1 cellular context compared by ENCODE assay signal in the genomic region with DNA sequence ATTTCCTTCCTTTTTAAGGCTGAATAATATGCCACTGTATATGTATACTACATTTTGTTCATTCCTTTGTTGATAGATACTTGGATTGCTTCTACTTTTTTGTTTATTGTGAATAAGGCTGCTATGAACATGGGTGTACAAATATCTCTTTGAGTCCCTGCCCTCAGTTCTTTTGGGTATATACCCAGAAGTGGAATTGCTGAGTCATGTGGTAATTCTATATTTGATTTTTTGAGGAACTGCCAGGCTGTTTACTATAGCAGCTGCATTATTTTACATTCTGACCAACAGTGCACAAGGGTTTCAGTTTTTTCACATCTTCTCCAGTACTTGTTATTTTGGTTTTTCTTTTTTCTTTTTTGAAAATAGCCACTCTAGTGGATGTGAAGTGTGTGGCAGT.
TF ChIP-seq lines count a peak whose summit lies in the region.

No MANE protein-coding gene starts in this region.

TF ChIP-seq in GM23338, 12 proteins besides CTCF, POLR2A, EP300 and RAD21 (continued from another document):
- TF ChIP-seq, protein P1, sequence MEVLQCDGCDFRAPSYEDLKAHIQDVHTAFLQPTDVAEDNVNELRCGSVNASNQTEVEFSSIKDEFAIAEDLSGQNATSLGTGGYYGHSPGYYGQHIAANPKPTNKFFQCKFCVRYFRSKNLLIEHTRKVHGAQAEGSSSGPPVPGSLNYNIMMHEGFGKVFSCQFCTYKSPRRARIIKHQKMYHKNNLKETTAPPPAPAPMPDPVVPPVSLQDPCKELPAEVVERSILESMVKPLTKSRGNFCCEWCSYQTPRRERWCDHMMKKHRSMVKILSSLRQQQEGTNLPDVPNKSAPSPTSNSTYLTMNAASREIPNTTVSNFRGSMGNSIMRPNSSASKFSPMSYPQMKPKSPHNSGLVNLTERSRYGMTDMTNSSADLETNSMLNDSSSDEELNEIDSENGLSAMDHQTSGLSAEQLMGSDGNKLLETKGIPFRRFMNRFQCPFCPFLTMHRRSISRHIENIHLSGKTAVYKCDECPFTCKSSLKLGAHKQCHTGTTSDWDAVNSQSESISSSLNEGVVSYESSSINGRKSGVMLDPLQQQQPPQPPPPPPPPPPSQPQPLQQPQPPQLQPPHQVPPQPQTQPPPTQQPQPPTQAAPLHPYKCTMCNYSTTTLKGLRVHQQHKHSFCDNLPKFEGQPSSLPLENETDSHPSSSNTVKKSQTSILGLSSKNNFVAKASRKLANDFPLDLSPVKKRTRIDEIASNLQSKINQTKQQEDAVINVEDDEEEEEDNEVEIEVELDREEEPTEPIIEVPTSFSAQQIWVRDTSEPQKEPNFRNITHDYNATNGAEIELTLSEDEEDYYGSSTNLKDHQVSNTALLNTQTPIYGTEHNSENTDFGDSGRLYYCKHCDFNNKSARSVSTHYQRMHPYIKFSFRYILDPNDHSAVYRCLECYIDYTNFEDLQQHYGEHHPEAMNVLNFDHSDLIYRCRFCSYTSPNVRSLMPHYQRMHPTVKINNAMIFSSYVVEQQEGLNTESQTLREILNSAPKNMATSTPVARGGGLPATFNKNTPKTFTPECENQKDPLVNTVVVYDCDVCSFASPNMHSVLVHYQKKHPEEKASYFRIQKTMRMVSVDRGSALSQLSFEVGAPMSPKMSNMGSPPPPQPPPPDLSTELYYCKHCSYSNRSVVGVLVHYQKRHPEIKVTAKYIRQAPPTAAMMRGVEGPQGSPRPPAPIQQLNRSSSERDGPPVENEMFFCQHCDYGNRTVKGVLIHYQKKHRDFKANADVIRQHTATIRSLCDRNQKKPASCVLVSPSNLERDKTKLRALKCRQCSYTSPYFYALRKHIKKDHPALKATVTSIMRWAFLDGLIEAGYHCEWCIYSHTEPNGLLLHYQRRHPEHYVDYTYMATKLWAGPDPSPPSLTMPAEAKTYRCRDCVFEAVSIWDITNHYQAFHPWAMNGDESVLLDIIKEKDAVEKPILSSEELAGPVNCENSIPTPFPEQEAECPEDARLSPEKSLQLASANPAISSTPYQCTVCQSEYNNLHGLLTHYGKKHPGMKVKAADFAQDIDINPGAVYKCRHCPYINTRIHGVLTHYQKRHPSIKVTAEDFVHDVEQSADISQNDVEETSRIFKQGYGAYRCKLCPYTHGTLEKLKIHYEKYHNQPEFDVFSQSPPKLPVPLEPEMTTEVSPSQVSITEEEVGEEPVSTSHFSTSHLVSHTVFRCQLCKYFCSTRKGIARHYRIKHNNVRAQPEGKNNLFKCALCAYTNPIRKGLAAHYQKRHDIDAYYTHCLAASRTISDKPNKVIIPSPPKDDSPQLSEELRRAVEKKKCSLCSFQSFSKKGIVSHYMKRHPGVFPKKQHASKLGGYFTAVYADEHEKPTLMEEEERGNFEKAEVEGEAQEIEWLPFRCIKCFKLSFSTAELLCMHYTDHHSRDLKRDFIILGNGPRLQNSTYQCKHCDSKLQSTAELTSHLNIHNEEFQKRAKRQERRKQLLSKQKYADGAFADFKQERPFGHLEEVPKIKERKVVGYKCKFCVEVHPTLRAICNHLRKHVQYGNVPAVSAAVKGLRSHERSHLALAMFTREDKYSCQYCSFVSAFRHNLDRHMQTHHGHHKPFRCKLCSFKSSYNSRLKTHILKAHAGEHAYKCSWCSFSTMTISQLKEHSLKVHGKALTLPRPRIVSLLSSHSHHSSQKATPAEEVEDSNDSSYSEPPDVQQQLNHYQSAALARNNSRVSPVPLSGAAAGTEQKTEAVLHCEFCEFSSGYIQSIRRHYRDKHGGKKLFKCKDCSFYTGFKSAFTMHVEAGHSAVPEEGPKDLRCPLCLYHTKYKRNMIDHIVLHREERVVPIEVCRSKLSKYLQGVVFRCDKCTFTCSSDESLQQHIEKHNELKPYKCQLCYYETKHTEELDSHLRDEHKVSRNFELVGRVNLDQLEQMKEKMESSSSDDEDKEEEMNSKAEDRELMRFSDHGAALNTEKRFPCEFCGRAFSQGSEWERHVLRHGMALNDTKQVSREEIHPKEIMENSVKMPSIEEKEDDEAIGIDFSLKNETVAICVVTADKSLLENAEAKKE (CRISPR knock-in tag; IDR thresholded peaks at IDR 0.05): no peak
- no peak for TF ChIP-seq EZH2phosphoT487 (IDR thresholded peaks at IDR 0.05; ENCODE audit: unreplicated experiment)
- TF ChIP-seq, protein P2, sequence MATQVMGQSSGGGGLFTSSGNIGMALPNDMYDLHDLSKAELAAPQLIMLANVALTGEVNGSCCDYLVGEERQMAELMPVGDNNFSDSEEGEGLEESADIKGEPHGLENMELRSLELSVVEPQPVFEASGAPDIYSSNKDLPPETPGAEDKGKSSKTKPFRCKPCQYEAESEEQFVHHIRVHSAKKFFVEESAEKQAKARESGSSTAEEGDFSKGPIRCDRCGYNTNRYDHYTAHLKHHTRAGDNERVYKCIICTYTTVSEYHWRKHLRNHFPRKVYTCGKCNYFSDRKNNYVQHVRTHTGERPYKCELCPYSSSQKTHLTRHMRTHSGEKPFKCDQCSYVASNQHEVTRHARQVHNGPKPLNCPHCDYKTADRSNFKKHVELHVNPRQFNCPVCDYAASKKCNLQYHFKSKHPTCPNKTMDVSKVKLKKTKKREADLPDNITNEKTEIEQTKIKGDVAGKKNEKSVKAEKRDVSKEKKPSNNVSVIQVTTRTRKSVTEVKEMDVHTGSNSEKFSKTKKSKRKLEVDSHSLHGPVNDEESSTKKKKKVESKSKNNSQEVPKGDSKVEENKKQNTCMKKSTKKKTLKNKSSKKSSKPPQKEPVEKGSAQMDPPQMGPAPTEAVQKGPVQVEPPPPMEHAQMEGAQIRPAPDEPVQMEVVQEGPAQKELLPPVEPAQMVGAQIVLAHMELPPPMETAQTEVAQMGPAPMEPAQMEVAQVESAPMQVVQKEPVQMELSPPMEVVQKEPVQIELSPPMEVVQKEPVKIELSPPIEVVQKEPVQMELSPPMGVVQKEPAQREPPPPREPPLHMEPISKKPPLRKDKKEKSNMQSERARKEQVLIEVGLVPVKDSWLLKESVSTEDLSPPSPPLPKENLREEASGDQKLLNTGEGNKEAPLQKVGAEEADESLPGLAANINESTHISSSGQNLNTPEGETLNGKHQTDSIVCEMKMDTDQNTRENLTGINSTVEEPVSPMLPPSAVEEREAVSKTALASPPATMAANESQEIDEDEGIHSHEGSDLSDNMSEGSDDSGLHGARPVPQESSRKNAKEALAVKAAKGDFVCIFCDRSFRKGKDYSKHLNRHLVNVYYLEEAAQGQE (IDR thresholded peaks at IDR 0.05; ENCODE audit: unreplicated experiment): no peak
- no peak for TF ChIP-seq JUNB (IDR thresholded peaks at IDR 0.05; ENCODE audit: unreplicated experiment)
TF ChIP-seq in GM23338: peak in this region for 0.
